In genomic region chr2:152558174-152559091, GRCh38 we compare ENCODE assay signal across 10 cellular contexts.
A peak's percentile ranks its signal among the peaks of the same experiment; 100 is the strongest.
DNase-seq lines count a peak whose midpoint lies in the region; ATAC-seq and TF ChIP-seq lines count a peak whose summit lies in the region.
"Had no signal": no experiment of that assay in that cellular context is flagged by ENCODE, and none has a peak within 500 bp of the region (broad histone marks: within the 10 kb centered on the region; RNA-seq: fewer than 3 reads in every experiment).

No MANE protein-coding gene starts in this region.

- no peak overlapping the region for H3K4me3 ChIP-seq in epithelial cell of esophagus (ENCODE audit: low read length)
- H3K4me3 ChIP-seq in skeletal muscle satellite cell (ENCODE audit: low read length) = no peak overlapping the region
- H3K4me3 ChIP-seq: thoracic aorta had no signal

- ATAC-seq in GM21447 (IDR thresholded peaks at IDR 0.05; ENCODE audit: unreplicated experiment) (peak; percentile 41), left colon (no peak), HG02870 (IDR thresholded peaks at IDR 0.05; ENCODE audit: unreplicated experiment) (no peak)
- ATAC-seq: activated CD8-positive, alpha-beta memory T cell treated with anti-CD3 and anti-CD28 coated beads, Interleukin-2, amount 10 ng/mL, durations not matched to agents 7 days and 5 days had no signal

- H3K27me3 ChIP-seq in skeletal muscle satellite cell (ENCODE audit: control insufficient read depth, insufficient read depth, low read length) = no peaks in the 10 kb centered on the region

- DNase-seq in NCI-H2171 (lab: John Stamatoyannopoulos, UW) (peak; percentile 53), epithelial cell of esophagus (ENCODE audit: low read depth) (peak; percentile 28), SHP77 treated with DMSO at 0.1 percent for 48 hours (lab: John Stamatoyannopoulos, UW) (no peak), left colon (no peak)
- DNase-seq: activated CD8-positive, alpha-beta memory T cell treated with anti-CD3 and anti-CD28 coated beads, Interleukin-2, amount 10 ng/mL, durations not matched to agents 7 days and 5 days; cerebellar nuclear complex had no signal

- no peaks in the 10 kb centered on the region for H3K9me3 ChIP-seq in skeletal muscle satellite cell (replicated peaks; ENCODE audit: low read length)
- H3K9me3 ChIP-seq: thoracic aorta had no signal

- H3K4me2 ChIP-seq in skeletal muscle satellite cell (ENCODE audit: low read length) = peak overlapping the region; percentile 9

- intact Hi-C loops in left colon (cut with DNase I, micrococcal nuclease) = no loop called here

- TF ChIP-seq CTCF in epithelial cell of esophagus (IDR thresholded peaks at IDR 0.05; ENCODE audit: insufficient read depth, low read depth, low read length, missing control alignments) = no peak

- H3K4me1 ChIP-seq in skeletal muscle satellite cell (ENCODE audit: control insufficient read depth, insufficient read depth, low read length) = peaks cover 38% of the 10 kb centered on the region

- H3K36me3 ChIP-seq in skeletal muscle satellite cell (ENCODE audit: insufficient read depth, low read length) = no peaks in the 10 kb centered on the region
- H3K36me3 ChIP-seq: thoracic aorta had no signal

- no peak overlapping the region for H3K9ac ChIP-seq in skeletal muscle satellite cell (ENCODE audit: low read depth, low read length)

Comparison
In these comparisons a context has a peak if more than half of its experiments do, and no peak if none do; other contexts are left out.
1. DNase-seq: peak in NCI-H2171 (single experiment) and epithelial cell of esophagus (single experiment); none in SHP77 treated with DMSO at 0.1 percent for 48 hours (single experiment) and left colon (0 of 2).